Comparison of ENCODE assay signal across 11 cellular contexts in genomic region chr19:33395561-33396550, GRCh38. TPM values are rescaled to one million over a fixed set of nuclear protein-coding genes. Genes with fewer than 3 reads are reported as not detected.
DNase-seq lines count a peak whose midpoint lies in the region; ATAC-seq, FAIRE-seq and TF ChIP-seq lines count a peak whose summit lies in the region.
"Had no signal": no experiment of that assay in that cellular context is flagged by ENCODE, and none has a peak within 500 bp of the region (broad histone marks: within the 10 kb centered on the region; RNA-seq: fewer than 3 reads in every experiment).

No MANE protein-coding gene starts in this region.

- no peak for TF ChIP-seq POLR2A in H54 (IDR thresholded peaks at IDR 0.05; ENCODE audit: low read depth, low read length)

- no peaks in the 10 kb centered on the region for H3K9me3 ChIP-seq in lung (ENCODE audit: control insufficient read depth in 2 of 2, insufficient read depth in 1 of 2, low read length in 1 of 2)
- H3K9me3 ChIP-seq in tibial artery: no peaks in the 10 kb centered on the region

- H3K4me1 ChIP-seq in lung (ENCODE audit: control insufficient read depth in 2 of 2, insufficient read depth in 2 of 2, low read length in 2 of 2) (peaks cover 0 to 34% of the 10 kb centered on the region in 2 donors), tibial artery (peaks cover 0 to 67% (median 39%) of the 10 kb centered on the region in 4 donors)

- TF ChIP-seq CTCF in lung (IDR thresholded peaks at IDR 0.05; ENCODE audit: control extremely low read depth, extremely low read depth): no peak
- no peak for TF ChIP-seq CTCF in tibial artery (IDR thresholded peaks at IDR 0.05)

- no peak for FAIRE-seq in H54 (lab: Jason Lieb, UNC)
- FAIRE-seq: endometrium had no signal

- DNase-seq in H54 (ENCODE audit: insufficient read length, low spot score): peak; percentile 80
- peak; percentile 26 for DNase-seq in dermis blood vessel endothelial cell
- peak; percentile 60 for DNase-seq in lung (ENCODE audit: low spot score)
- peak; percentile 70 to 72 for DNase-seq in tibial artery
- DNase-seq in KBM-7: no peak
- no peak for DNase-seq in SHP77 treated with DMSO at 0.1 percent for 48 hours (lab: John Stamatoyannopoulos, UW)
- DNase-seq: activated CD4-positive, CD25-positive, alpha-beta regulatory T cell; NCI-H2107; SW 1271 had no signal

- intact Hi-C loops in tibial artery (cut with DNase I; ENCODE audit: low total_unique reads): no loop called here

- H3K36me3 ChIP-seq in lung (ENCODE audit: control insufficient read depth in 2 of 2, insufficient read depth in 2 of 2, low read length in 2 of 2) (peaks cover 0 to 5% of the 10 kb centered on the region in 2 donors), tibial artery (peaks cover 0 to 5% (median 0%) of the 10 kb centered on the region in 3 donors)

- no peak overlapping the region for H3K27ac ChIP-seq in lung (ENCODE audit: low read depth in 1 of 2, low read length in 1 of 2)
- no peak overlapping the region for H3K27ac ChIP-seq in tibial artery

- ATAC-seq in lung (ENCODE audit: insufficient read depth, low FRiP score): no peak
- no peak for ATAC-seq in GM18867 (IDR thresholded peaks at IDR 0.05; ENCODE audit: unreplicated experiment)

- in situ Hi-C loops in KBM-7 (cut with MboI; ENCODE audit: low pct_unique_long_range_greater_than_20kb, low sequenced_read_pairs): no loop called here

- no peak overlapping the region for H3K4me3 ChIP-seq in lung
- no peak overlapping the region for H3K4me3 ChIP-seq in tibial artery

- no peaks in the 10 kb centered on the region for H3K27me3 ChIP-seq in lung (ENCODE audit: control insufficient read depth, insufficient read depth)
- H3K27me3 ChIP-seq in tibial artery: no peaks in the 10 kb centered on the region

- WGBS in lung, 2 donors: 77 to 87% methylated on average over 31 of the region's 31 CpGs

RNA-seq across cellular contexts. Expression of gene CEBPG, which starts 22.3 kb away (rescaled TPM):
- total RNA-seq in dermis blood vessel endothelial cell (32.6 and 38.6 TPM in 2 replicates), lung (10 to 100 TPM; 24.5 to 29.7 TPM)
- polyA plus RNA-seq in lung: 10 to 100 TPM; 21.5 to 24.9 TPM

Comparison
In these comparisons a context has a peak if more than half of its experiments do, and no peak if none do; other contexts are left out.
1. DNase-seq: peak in H54 (single experiment), dermis blood vessel endothelial cell (single experiment), lung (single experiment) and tibial artery (2 of 2); none in KBM-7 (single experiment) and SHP77 treated with DMSO at 0.1 percent for 48 hours (single experiment).